1 cellular context compared by ENCODE assay signal in genomic region chr11:62217191-62217748, GRCh38.
TF ChIP-seq lines count a peak whose summit lies in the region.

No MANE protein-coding gene starts in this region.

TF ChIP-seq in HepG2, 621 proteins besides CTCF, POLR2A, EP300 and RAD21:
- peak; percentile 78 for TF ChIP-seq SMC3 (IDR thresholded peaks at IDR 0.05; ENCODE audit: low read length)
- no peak for TF ChIP-seq JUND (CRISPR knock-in tag; IDR thresholded peaks at IDR 0.05)
- peak; percentile 82 for TF ChIP-seq STAG1 (CRISPR knock-in tag; IDR thresholded peaks at IDR 0.05)
- no peak for TF ChIP-seq GPBP1L1 (CRISPR knock-in tag; IDR thresholded peaks at IDR 0.05)
- no peak for TF ChIP-seq LCORL (IDR thresholded peaks at IDR 0.05)
- no peak for TF ChIP-seq LCORL (CRISPR knock-in tag; IDR thresholded peaks at IDR 0.05)
- no peak for TF ChIP-seq MXI1 (IDR thresholded peaks at IDR 0.05; ENCODE audit: borderline replicate concordance, low read depth, low read length)
- no peak for TF ChIP-seq SYNCRIP (IDR thresholded peaks at IDR 0.05; ENCODE audit: insufficient read depth, low read depth, low read length)
TF ChIP-seq in HepG2: peak in this region for 2.
